Comparison of ENCODE assay signal across 16 cellular contexts in the genomic region with DNA sequence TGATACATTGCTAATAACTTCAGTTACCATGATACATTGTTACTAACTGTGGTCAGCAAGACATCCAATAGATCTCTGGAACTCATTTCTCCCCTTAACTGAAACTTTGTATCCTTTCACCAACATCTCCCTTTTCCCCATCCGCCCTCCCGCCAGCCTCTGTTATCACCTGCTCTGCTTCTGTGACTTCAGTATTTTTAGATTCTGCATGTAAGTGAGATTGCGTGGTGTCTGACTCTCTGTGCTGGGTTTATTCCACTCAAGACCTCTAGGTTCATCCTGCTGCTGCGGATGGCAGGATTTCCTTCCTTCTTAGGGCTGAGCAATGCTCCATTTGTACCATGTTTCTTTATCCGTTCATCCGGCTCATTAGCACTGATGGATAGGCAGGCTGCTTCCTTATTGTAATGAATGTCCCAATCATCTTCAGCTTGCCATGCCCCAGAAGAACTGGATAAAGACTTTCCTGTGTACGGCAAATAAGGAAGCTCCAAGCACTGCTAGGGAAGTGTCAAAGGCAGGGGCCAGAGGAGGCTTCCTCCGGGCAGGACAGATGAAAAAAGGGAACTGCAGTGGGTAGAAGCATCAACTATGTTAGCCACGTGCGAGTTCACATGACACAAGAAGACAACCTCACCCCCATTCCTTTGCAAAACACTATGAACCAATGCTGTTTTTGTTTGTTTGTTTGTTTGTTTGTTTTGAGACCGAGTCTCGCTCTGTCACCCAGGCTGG.
DNase-seq lines count a peak whose midpoint lies in the region; ATAC-seq, FAIRE-seq and TF ChIP-seq lines count a peak whose summit lies in the region.
"Had no signal": no experiment of that assay in that cellular context is flagged by ENCODE, and none has a peak within 500 bp of the region (broad histone marks: within the 10 kb centered on the region; RNA-seq: fewer than 3 reads in every experiment).

No MANE protein-coding gene starts in this region.

- 84% methylated on average over 12 of the region's 12 CpGs for whole genome bisulfite sequencing in prostate gland

- TF ChIP-seq POLR2A in GM12891 (IDR thresholded peaks at IDR 0.05; ENCODE audit: low read depth, low read length) = no peak
- TF ChIP-seq POLR2A in prostate gland (IDR thresholded peaks at IDR 0.05) = no peak

- ATAC-seq in GM18511 (IDR thresholded peaks at IDR 0.05; ENCODE audit: unreplicated experiment) = no peak
- ATAC-seq: activated T-cell treated with anti-CD3 and anti-CD28 coated beads, Interleukin-2, amount 50 U/mL, for 4 hours had no signal

- H3K36me3 ChIP-seq in neutrophil (no peaks in the 10 kb centered on the region), prostate gland (no peaks in the 10 kb centered on the region)
- H3K36me3 ChIP-seq: SJSA1 had no signal

- H3K4me1 Mint-ChIP-seq in brain = peaks cover 41% of the 10 kb centered on the region

- H3K27me3 ChIP-seq in neutrophil (no peaks in the 10 kb centered on the region), prostate gland (replicated peaks; ENCODE audit: insufficient read depth) (no peaks in the 10 kb centered on the region)
- H3K27me3 ChIP-seq: esophagus squamous epithelium, SJSA1 had no signal

- no peak for DNase-seq in GM12891 (ENCODE audit: insufficient read length, low spot score)
- DNase-seq in NOMO-1 treated with dmso at 0.1 percent for 144 hours (lab: John Stamatoyannopoulos, UW; ENCODE audit: unreplicated experiment) = peak; percentile 29
- no peak for DNase-seq in prostate gland (ENCODE audit: low spot score)
- no peak for DNase-seq in NAMALWA (ENCODE audit: low spot score)
- no peak for DNase-seq in DMS 273 (lab: John Stamatoyannopoulos, UW; ENCODE audit: unreplicated experiment)
- DNase-seq: activated naive CD8-positive, alpha-beta T cell treated with anti-CD3 and anti-CD28 coated beads for 36 hours; activated T-cell treated with anti-CD3 and anti-CD28 coated beads, Interleukin-2, amount 50 U/mL, for 4 hours; esophagus squamous epithelium; IMR-90; NCI-H1417; small intestine had no signal

- no peak overlapping the region for H3K4me3 Mint-ChIP-seq in brain
- H3K4me3 Mint-ChIP-seq: activated naive CD8-positive, alpha-beta T cell treated with anti-CD3 and anti-CD28 coated beads for 36 hours; activated T-cell treated with anti-CD3 and anti-CD28 coated beads, Interleukin-2, amount 50 U/mL, for 4 hours; type B pancreatic cell had no signal

- H3K27me3 Mint-ChIP-seq in brain = no peaks in the 10 kb centered on the region
- H3K27me3 Mint-ChIP-seq: activated naive CD8-positive, alpha-beta T cell treated with anti-CD3 and anti-CD28 coated beads for 36 hours; type B pancreatic cell had no signal

- no peak for FAIRE-seq in GM12891 (lab: Jason Lieb, UNC)
- FAIRE-seq: small intestine had no signal

- H3K36me3 Mint-ChIP-seq in brain = no peaks in the 10 kb centered on the region

- H3K9me3 Mint-ChIP-seq in brain = no peaks in the 10 kb centered on the region
- H3K9me3 Mint-ChIP-seq: activated naive CD8-positive, alpha-beta T cell treated with anti-CD3 and anti-CD28 coated beads for 36 hours; activated T-cell treated with anti-CD3 and anti-CD28 coated beads, Interleukin-2, amount 50 U/mL, for 4 hours; type B pancreatic cell had no signal

- H3K4me3 ChIP-seq in neutrophil (ENCODE audit: low read depth in 1 of 2, low read length in 1 of 2) (no peak overlapping the region), prostate gland (no peak overlapping the region)
- H3K4me3 ChIP-seq: esophagus squamous epithelium, SJSA1 had no signal

- no peak for TF ChIP-seq CTCF in brain (conservative IDR thresholded peaks at IDR 0.05)
- no peak for TF ChIP-seq CTCF in neutrophil (IDR thresholded peaks at IDR 0.05)
- no peak for TF ChIP-seq CTCF in prostate gland (IDR thresholded peaks at IDR 0.05)

- H3K4me1 ChIP-seq in neutrophil (ENCODE audit: control insufficient read depth in 1 of 2, insufficient read depth in 1 of 2, low read depth in 1 of 2, low read length in 1 of 2) = peaks cover 10 to 20% of the 10 kb centered on the region in 2 experiments
- H3K4me1 ChIP-seq in prostate gland (replicated peaks) = no peaks in the 10 kb centered on the region
- H3K4me1 ChIP-seq: SJSA1 had no signal

- H3K27ac ChIP-seq in neutrophil (peak overlapping the region; percentile 48), prostate gland (no peak overlapping the region)
- H3K27ac ChIP-seq: esophagus squamous epithelium, SJSA1 had no signal

- H3K9me3 ChIP-seq in neutrophil (no peaks in the 10 kb centered on the region), prostate gland (no peaks in the 10 kb centered on the region)
- H3K9me3 ChIP-seq: esophagus squamous epithelium, SJSA1 had no signal

- intact Hi-C loops in prostate gland (cut with DNase I) = no loop called here

- H3K27ac Mint-ChIP-seq in brain = peak overlapping the region; percentile 56 to 99 (median 69)
- H3K27ac Mint-ChIP-seq: activated naive CD8-positive, alpha-beta T cell treated with anti-CD3 and anti-CD28 coated beads for 36 hours; type B pancreatic cell had no signal

TF ChIP-seq in GM12891, 5 proteins besides CTCF, POLR2A, EP300 and RAD21:
- TF ChIP-seq TAF1 (IDR thresholded peaks at IDR 0.05; ENCODE audit: low read depth, low read length) (no peak), POLR2AphosphoS5 (IDR thresholded peaks at IDR 0.05; ENCODE audit: low read depth, low read length) (no peak), SPI1 (IDR thresholded peaks at IDR 0.05; ENCODE audit: low read depth, low read length) (peak; percentile 25; the same call in 1 of the 2 replicates), POU2F2 (IDR thresholded peaks at IDR 0.05; ENCODE audit: low read depth, low read length) (no peak), PAX5 (IDR thresholded peaks at IDR 0.05; ENCODE audit: insufficient read depth, low read length, severe bottlenecking) (no peak)
